ENCODE assay signal across 1 cellular context in genomic region chr12:2959508-2960431, GRCh38.
TF ChIP-seq lines count a peak whose summit lies in the region.

No MANE protein-coding gene starts in this region.

TF ChIP-seq in WTC11, 78 proteins besides CTCF, POLR2A, EP300 and RAD21 (continued from another document and continues in another):
- TF ChIP-seq, protein P1, sequence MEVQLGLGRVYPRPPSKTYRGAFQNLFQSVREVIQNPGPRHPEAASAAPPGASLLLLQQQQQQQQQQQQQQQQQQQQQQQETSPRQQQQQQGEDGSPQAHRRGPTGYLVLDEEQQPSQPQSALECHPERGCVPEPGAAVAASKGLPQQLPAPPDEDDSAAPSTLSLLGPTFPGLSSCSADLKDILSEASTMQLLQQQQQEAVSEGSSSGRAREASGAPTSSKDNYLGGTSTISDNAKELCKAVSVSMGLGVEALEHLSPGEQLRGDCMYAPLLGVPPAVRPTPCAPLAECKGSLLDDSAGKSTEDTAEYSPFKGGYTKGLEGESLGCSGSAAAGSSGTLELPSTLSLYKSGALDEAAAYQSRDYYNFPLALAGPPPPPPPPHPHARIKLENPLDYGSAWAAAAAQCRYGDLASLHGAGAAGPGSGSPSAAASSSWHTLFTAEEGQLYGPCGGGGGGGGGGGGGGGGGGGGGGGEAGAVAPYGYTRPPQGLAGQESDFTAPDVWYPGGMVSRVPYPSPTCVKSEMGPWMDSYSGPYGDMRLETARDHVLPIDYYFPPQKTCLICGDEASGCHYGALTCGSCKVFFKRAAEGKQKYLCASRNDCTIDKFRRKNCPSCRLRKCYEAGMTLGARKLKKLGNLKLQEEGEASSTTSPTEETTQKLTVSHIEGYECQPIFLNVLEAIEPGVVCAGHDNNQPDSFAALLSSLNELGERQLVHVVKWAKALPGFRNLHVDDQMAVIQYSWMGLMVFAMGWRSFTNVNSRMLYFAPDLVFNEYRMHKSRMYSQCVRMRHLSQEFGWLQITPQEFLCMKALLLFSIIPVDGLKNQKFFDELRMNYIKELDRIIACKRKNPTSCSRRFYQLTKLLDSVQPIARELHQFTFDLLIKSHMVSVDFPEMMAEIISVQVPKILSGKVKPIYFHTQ (CRISPR knock-in tag; IDR thresholded peaks at IDR 0.05), result no peak
- TF ChIP-seq ZNF263 (CRISPR knock-in tag; IDR thresholded peaks at IDR 0.05; ENCODE audit: low read depth) (no peak), IRF2 (CRISPR knock-in tag; IDR thresholded peaks at IDR 0.05; ENCODE audit: borderline replicate concordance, low read depth) (peak; percentile 17; the same call in 1 of the 2 replicates), HMGXB4 (CRISPR knock-in tag; IDR thresholded peaks at IDR 0.05) (0 out of 2 replicates have a peak, but pooled peaks have one; percentile 81), JAZF1 (CRISPR knock-in tag; IDR thresholded peaks at IDR 0.05) (no peak), FOXP1 (CRISPR knock-in tag; IDR thresholded peaks at IDR 0.05; ENCODE audit: borderline replicate concordance) (peak; percentile 81; the same call in 1 of the 2 replicates), EMX1 (CRISPR knock-in tag; IDR thresholded peaks at IDR 0.05) (no peak), ATF3 (CRISPR knock-in tag; conservative IDR thresholded peaks at IDR 0.05) (no peak; the same call in 1 of the 2 replicates), PRRX2 (CRISPR knock-in tag; IDR thresholded peaks at IDR 0.05) (peak; percentile 60; the same call in 1 of the 2 replicates), E2F1 (CRISPR knock-in tag; IDR thresholded peaks at IDR 0.05) (no peak), KAT7 (CRISPR knock-in tag; IDR thresholded peaks at IDR 0.05; ENCODE audit: borderline replicate concordance) (no peak), NR2C2 (CRISPR knock-in tag; IDR thresholded peaks at IDR 0.05) (0 out of 2 replicates have a peak, but pooled peaks have one; percentile 37), TCF7 (CRISPR knock-in tag; IDR thresholded peaks at IDR 0.05; ENCODE audit: low read depth) (0 out of 2 replicates have a peak, but pooled peaks have one; percentile 73), CBFB (CRISPR knock-in tag; IDR thresholded peaks at IDR 0.05; ENCODE audit: low read depth) (0 out of 2 replicates have a peak, but pooled peaks have one; percentile 24), GABPB1 (CRISPR knock-in tag; IDR thresholded peaks at IDR 0.05) (no peak), PRDM15 (CRISPR knock-in tag; IDR thresholded peaks at IDR 0.05) (0 out of 2 replicates have a peak, but pooled peaks have one; percentile 7), MAX (CRISPR knock-in tag; IDR thresholded peaks at IDR 0.05) (peak; percentile 83), ELF4 (CRISPR knock-in tag; IDR thresholded peaks at IDR 0.05; ENCODE audit: low read depth) (peak; percentile 60; the same call in 1 of the 2 replicates), ZNF121 (CRISPR knock-in tag; IDR thresholded peaks at IDR 0.05) (no peak), ETV6 (CRISPR knock-in tag; IDR thresholded peaks at IDR 0.05) (no peak), NFATC4 (CRISPR knock-in tag; IDR thresholded peaks at IDR 0.05) (no peak), NFE2L1 (CRISPR knock-in tag; IDR thresholded peaks at IDR 0.05) (0 out of 2 replicates have a peak, but pooled peaks have one; percentile 9), ZBTB43 (CRISPR knock-in tag; IDR thresholded peaks at IDR 0.05) (0 out of 2 replicates have a peak, but pooled peaks have one; percentile 54), MYBL2 (CRISPR knock-in tag; IDR thresholded peaks at IDR 0.05) (no peak), FOXK1 (CRISPR knock-in tag; IDR thresholded peaks at IDR 0.05) (no peak), CREB1 (CRISPR knock-in tag; IDR thresholded peaks at IDR 0.05) (0 out of 2 replicates have a peak, but pooled peaks have one; percentile 59), E2F4 (CRISPR knock-in tag; IDR thresholded peaks at IDR 0.05; ENCODE audit: borderline replicate concordance, low read depth) (no peak), ZNF219 (CRISPR knock-in tag; IDR thresholded peaks at IDR 0.05; ENCODE audit: borderline replicate concordance) (peak; percentile 59), NR1H2 (CRISPR knock-in tag; IDR thresholded peaks at IDR 0.05) (no peak), GRHL2 (CRISPR knock-in tag; IDR thresholded peaks at IDR 0.05; ENCODE audit: insufficient replicate concordance, severe bottlenecking) (no peak)
- TF ChIP-seq, protein P2, sequence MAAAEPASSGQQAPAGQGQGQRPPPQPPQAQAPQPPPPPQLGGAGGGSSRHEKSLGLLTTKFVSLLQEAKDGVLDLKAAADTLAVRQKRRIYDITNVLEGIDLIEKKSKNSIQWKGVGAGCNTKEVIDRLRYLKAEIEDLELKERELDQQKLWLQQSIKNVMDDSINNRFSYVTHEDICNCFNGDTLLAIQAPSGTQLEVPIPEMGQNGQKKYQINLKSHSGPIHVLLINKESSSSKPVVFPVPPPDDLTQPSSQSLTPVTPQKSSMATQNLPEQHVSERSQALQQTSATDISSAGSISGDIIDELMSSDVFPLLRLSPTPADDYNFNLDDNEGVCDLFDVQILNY (CRISPR knock-in tag; IDR thresholded peaks at IDR 0.05), result no peak
- TF ChIP-seq, protein P3, sequence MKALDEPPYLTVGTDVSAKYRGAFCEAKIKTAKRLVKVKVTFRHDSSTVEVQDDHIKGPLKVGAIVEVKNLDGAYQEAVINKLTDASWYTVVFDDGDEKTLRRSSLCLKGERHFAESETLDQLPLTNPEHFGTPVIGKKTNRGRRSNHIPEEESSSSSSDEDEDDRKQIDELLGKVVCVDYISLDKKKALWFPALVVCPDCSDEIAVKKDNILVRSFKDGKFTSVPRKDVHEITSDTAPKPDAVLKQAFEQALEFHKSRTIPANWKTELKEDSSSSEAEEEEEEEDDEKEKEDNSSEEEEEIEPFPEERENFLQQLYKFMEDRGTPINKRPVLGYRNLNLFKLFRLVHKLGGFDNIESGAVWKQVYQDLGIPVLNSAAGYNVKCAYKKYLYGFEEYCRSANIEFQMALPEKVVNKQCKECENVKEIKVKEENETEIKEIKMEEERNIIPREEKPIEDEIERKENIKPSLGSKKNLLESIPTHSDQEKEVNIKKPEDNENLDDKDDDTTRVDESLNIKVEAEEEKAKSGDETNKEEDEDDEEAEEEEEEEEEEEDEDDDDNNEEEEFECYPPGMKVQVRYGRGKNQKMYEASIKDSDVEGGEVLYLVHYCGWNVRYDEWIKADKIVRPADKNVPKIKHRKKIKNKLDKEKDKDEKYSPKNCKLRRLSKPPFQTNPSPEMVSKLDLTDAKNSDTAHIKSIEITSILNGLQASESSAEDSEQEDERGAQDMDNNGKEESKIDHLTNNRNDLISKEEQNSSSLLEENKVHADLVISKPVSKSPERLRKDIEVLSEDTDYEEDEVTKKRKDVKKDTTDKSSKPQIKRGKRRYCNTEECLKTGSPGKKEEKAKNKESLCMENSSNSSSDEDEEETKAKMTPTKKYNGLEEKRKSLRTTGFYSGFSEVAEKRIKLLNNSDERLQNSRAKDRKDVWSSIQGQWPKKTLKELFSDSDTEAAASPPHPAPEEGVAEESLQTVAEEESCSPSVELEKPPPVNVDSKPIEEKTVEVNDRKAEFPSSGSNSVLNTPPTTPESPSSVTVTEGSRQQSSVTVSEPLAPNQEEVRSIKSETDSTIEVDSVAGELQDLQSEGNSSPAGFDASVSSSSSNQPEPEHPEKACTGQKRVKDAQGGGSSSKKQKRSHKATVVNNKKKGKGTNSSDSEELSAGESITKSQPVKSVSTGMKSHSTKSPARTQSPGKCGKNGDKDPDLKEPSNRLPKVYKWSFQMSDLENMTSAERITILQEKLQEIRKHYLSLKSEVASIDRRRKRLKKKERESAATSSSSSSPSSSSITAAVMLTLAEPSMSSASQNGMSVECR (CRISPR knock-in tag; IDR thresholded peaks at IDR 0.05; ENCODE audit: borderline replicate concordance), result 0 out of 2 replicates have a peak, but pooled peaks have one; percentile 33
- TF ChIP-seq, protein P4, sequence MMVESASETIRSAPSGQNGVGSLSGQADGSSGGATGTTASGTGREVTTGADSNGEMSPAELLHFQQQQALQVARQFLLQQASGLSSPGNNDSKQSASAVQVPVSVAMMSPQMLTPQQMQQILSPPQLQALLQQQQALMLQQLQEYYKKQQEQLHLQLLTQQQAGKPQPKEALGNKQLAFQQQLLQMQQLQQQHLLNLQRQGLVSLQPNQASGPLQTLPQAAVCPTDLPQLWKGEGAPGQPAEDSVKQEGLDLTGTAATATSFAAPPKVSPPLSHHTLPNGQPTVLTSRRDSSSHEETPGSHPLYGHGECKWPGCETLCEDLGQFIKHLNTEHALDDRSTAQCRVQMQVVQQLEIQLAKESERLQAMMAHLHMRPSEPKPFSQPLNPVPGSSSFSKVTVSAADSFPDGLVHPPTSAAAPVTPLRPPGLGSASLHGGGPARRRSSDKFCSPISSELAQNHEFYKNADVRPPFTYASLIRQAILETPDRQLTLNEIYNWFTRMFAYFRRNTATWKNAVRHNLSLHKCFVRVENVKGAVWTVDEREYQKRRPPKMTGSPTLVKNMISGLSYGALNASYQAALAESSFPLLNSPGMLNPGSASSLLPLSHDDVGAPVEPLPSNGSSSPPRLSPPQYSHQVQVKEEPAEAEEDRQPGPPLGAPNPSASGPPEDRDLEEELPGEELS (CRISPR knock-in tag; IDR thresholded peaks at IDR 0.05), result peak; percentile 43; the same call in 1 of the 2 replicates
